In genomic region chr2:31877008-31877407, GRCh38 we compare ENCODE assay signal across 1 cellular context.
TF ChIP-seq lines count a peak whose summit lies in the region.

No MANE protein-coding gene starts in this region.

TF ChIP-seq in K562, 482 proteins besides CTCF, POLR2A, EP300 and RAD21:
- TF ChIP-seq NBN (IDR thresholded peaks at IDR 0.05; ENCODE audit: low read depth) (no peak), TARDBP (IDR thresholded peaks at IDR 0.05) (no peak), ETV6 (IDR thresholded peaks at IDR 0.05; ENCODE audit: borderline replicate concordance in 1 of 2, low read depth in 2 of 2, low read length in 1 of 2) (no peak), ETV6 (CRISPR knock-in tag; IDR thresholded peaks at IDR 0.05; ENCODE audit: borderline replicate concordance) (no peak), NKRF (IDR thresholded peaks at IDR 0.05; ENCODE audit: borderline replicate concordance) (no peak), DACH1 (IDR thresholded peaks at IDR 0.05; ENCODE audit: partially characterized antibody) (peak; percentile 38), CEBPB (tag; IDR thresholded peaks at IDR 0.05) (peak; percentile 28; the same call in 1 of the 2 replicates), COPS2 (conservative IDR thresholded peaks at IDR 0.05) (no peak), SAP30 (IDR thresholded peaks at IDR 0.05; ENCODE audit: borderline replicate concordance, insufficient read depth, low read depth, low read length, poor library complexity, severe bottlenecking) (no peak), FOXO4 (CRISPR knock-in tag; IDR thresholded peaks at IDR 0.05) (no peak), ZZZ3 (IDR thresholded peaks at IDR 0.05) (no peak)
